25 cellular contexts compared by ENCODE assay signal in the genomic region with DNA sequence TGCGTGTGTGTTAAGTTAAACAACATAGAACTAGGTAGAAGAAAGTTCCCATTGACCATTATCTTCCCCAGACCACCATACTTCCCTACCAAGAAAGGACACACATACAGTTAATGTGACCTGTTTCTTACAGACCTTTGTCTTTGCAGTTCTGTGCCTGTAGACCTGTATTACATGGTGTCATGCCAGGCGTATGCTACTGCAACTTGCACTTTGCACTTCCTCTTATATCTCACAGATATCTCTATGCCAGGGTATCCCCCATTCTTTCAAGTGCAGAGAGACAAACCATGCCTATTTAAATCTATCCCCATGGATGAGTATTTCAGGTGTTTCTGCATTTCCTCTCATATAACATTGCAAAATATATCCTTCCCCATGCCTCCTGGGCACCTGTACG.
"Had no signal": no experiment of that assay in that cellular context is flagged by ENCODE, and none has a peak within 500 bp of the region (broad histone marks: within the 10 kb centered on the region; RNA-seq: fewer than 3 reads in every experiment).

No MANE protein-coding gene starts in this region.

- ATAC-seq: activated T-cell treated with anti-CD3 and anti-CD28 coated beads, Interleukin-2, amount 50 U/mL, for 4 hours; activated T-helper 17 cell treated with anti-CD3 and anti-CD28 coated beads, Interleukin-2, amount 50 U/mL, for 72 hours; T-helper 17 cell had no signal

- H3K27ac ChIP-seq: brain microvascular endothelial cell, cardiac muscle cell, PC-9 had no signal

- H3K36me3 ChIP-seq: brain microvascular endothelial cell, cardiac muscle cell, MG63 had no signal

- H3K27me3 ChIP-seq: brain microvascular endothelial cell, cardiac muscle cell, MG63 had no signal

- DNase-seq: activated B cell treated with CpG ODN at 0.5 μM for 24 hours; activated CD4-positive, alpha-beta memory T cell treated with anti-CD3 and anti-CD28 coated beads for 36 hours; activated CD4-positive, alpha-beta T cell treated with anti-CD3 and anti-CD28 coated beads for 1 hour; activated CD4-positive, alpha-beta T cell treated with anti-CD3 and anti-CD28 coated beads, Interleukin-2, amount 10 ng/mL, durations not matched to agents 24 days and 14 days; activated CD8-positive, alpha-beta memory T cell treated with anti-CD3 and anti-CD28 coated beads for 24 hours; activated gamma-delta T cell; activated naive CD4-positive, alpha-beta T cell treated with anti-CD3 and anti-CD28 coated beads for 36 hours; activated T-cell treated with anti-CD3 and anti-CD28 coated beads, Interleukin-2, amount 50 U/mL, for 4 hours; amygdala; brain microvascular endothelial cell; MG63; MV-4-11; NCI-H1092 treated with DMSO at 0.1 percent for 48 hours; NCI-H1417 treated with DMSO at 0.1 percent for 48 hours; NCI-H1694; NCI-H2029; NCI-H345; NCI-H510A; NCI-H69; PC-9; SHP77 treated with DMSO at 0.1 percent for 48 hours; T-helper 17 cell; T-helper 9 cell had no signal

- H3K4me3 ChIP-seq: cardiac muscle cell, MG63, PC-9 had no signal

- H3K4me2 ChIP-seq: PC-9 had no signal

- H2AFZ ChIP-seq: PC-9 had no signal
